8 cellular contexts compared by ENCODE assay signal in the genomic region with DNA sequence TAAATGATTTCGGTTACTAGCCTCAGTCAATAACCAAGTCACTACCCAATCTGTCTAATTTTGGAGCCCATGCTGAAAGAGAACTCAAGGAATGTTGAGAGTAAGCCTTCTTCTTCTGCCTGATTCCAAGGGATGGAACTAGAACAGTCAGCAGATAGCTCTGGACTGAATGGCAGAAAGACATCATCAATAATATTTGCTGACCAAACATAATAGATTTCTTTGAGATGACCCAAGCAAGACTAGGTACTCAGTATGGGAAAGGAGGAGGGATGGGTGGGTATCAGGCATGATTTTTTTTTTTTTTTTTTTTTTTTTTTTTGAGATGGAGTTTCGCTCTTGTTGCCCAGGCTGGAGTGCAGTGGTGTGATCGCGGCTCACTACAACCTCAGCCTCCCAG.
"Had no signal": no experiment of that assay in that cellular context is flagged by ENCODE, and none has a peak within 500 bp of the region (broad histone marks: within the 10 kb centered on the region; RNA-seq: fewer than 3 reads in every experiment).

No MANE protein-coding gene starts in this region.

- DNase-seq: GDM1, GF-D8 had no signal

- H3K4me3 ChIP-seq: GM12878 had no signal

- ATAC-seq: GM12878 had no signal

- FAIRE-seq: G401.6, GM12878, GM12891, GM12892, GM18507, GM19239 had no signal
